In the genomic region with DNA sequence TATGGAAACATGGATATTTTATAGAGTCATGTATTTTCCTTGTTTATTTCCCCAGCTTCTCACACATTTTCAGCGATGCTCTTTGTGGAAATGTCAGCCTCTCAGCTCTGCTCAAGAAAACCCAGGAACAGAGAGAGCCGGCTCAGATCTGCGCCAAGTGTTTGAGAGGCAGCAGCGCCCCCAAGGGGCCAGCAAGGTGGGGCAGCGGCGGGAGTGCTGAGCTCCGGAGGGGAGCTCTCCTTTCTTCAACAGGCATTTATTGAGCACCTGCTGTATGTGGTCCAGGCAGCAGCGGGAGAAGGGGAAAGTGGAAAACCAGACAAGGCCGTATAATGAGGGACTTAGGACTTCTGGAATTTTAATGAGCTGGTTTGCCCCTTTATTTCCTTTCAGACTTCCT, we compare ENCODE assay signal across 8 cellular contexts.
A peak's percentile ranks its signal among the peaks of the same experiment; 100 is the strongest.
DNase-seq lines count a peak whose midpoint lies in the region.
"Had no signal": no experiment of that assay in that cellular context is flagged by ENCODE, and none has a peak within 500 bp of the region (broad histone marks: within the 10 kb centered on the region; RNA-seq: fewer than 3 reads in every experiment).

No MANE protein-coding gene starts in this region.

- H3K27me3 Mint-ChIP-seq in activated CD4-positive, alpha-beta memory T cell treated with anti-CD3 and anti-CD28 coated beads for 36 hours, result peaks cover 6% of the 10 kb centered on the region

- H3K4me3 Mint-ChIP-seq in activated CD4-positive, alpha-beta memory T cell treated with anti-CD3 and anti-CD28 coated beads for 36 hours, result no peak overlapping the region

- H3K9me3 Mint-ChIP-seq in activated CD4-positive, alpha-beta memory T cell treated with anti-CD3 and anti-CD28 coated beads for 36 hours, result no peaks in the 10 kb centered on the region

- no peaks in the 10 kb centered on the region for H3K9me3 ChIP-seq in KOPT-K1 (ENCODE audit: insufficient read depth, low read length, poor library complexity, severe bottlenecking)
- no peaks in the 10 kb centered on the region for H3K9me3 ChIP-seq in iPS DF 6.9 (ENCODE audit: control insufficient read depth, insufficient read depth, low read length)
- H3K9me3 ChIP-seq: left lung had no signal

- DNase-seq in activated CD4-positive, alpha-beta memory T cell treated with anti-CD3 and anti-CD28 coated beads for 36 hours, result peak; percentile 71
- DNase-seq in iPS DF 6.9 (ENCODE audit: low read depth, low spot score) (peak; percentile 43), DMS79 treated with DMSO at 0.1 percent for 48 hours (lab: John Stamatoyannopoulos, UW) (no peak), NCI-H510A (lab: John Stamatoyannopoulos, UW) (no peak), NCI-H187 treated with DMSO at 0.1 percent for 48 hours (lab: John Stamatoyannopoulos, UW) (no peak)
- DNase-seq in stimulated activated CD8-positive, alpha-beta memory T cell treated with anti-CD3 and anti-CD28 coated beads, Interleukin-7, amount 100 ng/mL, for 24 hours (ENCODE audit: low read depth), result peak; percentile 22
- DNase-seq: left lung had no signal

- H3K4me3 ChIP-seq in iPS DF 6.9 (ENCODE audit: low read length), result no peak overlapping the region
- H3K4me3 ChIP-seq: left lung had no signal

- intact Hi-C loops in activated CD4-positive, alpha-beta memory T cell treated with anti-CD3 and anti-CD28 coated beads for 36 hours (cut with micrococcal nuclease), result loop anchor here (5.0 kb wide), 1 partner anchor 808 kb away; no protein-coding TSS in a partner anchor

- no peaks in the 10 kb centered on the region for H3K36me3 ChIP-seq in KOPT-K1 (ENCODE audit: insufficient read depth, low read length)
- H3K36me3 ChIP-seq in iPS DF 6.9 (ENCODE audit: control insufficient read depth, insufficient read depth, low read length), result no peaks in the 10 kb centered on the region
- H3K36me3 ChIP-seq: left lung had no signal

- POLR2A ChIA-PET in activated CD4-positive, alpha-beta memory T cell treated with anti-CD3 and anti-CD28 coated beads for 36 hours (lab: Charles Lee), result no interaction called here

- H3K27me3 ChIP-seq in iPS DF 6.9 (ENCODE audit: control insufficient read depth, insufficient read depth, low read length), result no peaks in the 10 kb centered on the region

- H3K27ac Mint-ChIP-seq in activated CD4-positive, alpha-beta memory T cell treated with anti-CD3 and anti-CD28 coated beads for 36 hours, result no peak overlapping the region

- no peaks in the 10 kb centered on the region for H3K4me1 ChIP-seq in iPS DF 6.9 (ENCODE audit: control insufficient read depth, insufficient read depth, low read length)
- H3K4me1 ChIP-seq: left lung had no signal

- WGBS in iPS DF 6.9 (ENCODE audit: insufficient coverage, insufficient read length), result no CpG with 5 or more reads among the region's 9 CpGs

- peaks cover 2% of the 10 kb centered on the region for H3K4me1 Mint-ChIP-seq in activated CD4-positive, alpha-beta memory T cell treated with anti-CD3 and anti-CD28 coated beads for 36 hours (ENCODE audit: low read depth)

- H3K27ac ChIP-seq in KOPT-K1 (ENCODE audit: low read depth, low read length, poor library complexity, severe bottlenecking), result peak overlapping the region; percentile 52
- H3K27ac ChIP-seq in iPS DF 6.9 (ENCODE audit: low read length), result no peak overlapping the region
- H3K27ac ChIP-seq: left lung had no signal

- CTCF ChIA-PET in activated CD4-positive, alpha-beta memory T cell treated with anti-CD3 and anti-CD28 coated beads for 36 hours (lab: Charles Lee), result interaction anchor here (0.8 to 1.9 kb wide), 15 partner anchors 10 to 1367 kb away, joined by 3 to 10 read pairs (median 3); no protein-coding TSS in a partner anchor

- H3K36me3 Mint-ChIP-seq in activated CD4-positive, alpha-beta memory T cell treated with anti-CD3 and anti-CD28 coated beads for 36 hours, result no peaks in the 10 kb centered on the region

Comparison
In these comparisons a context has a peak if more than half of its experiments do, and no peak if none do; other contexts are left out.
1. DNase-seq: peak in activated CD4-positive, alpha-beta memory T cell treated with anti-CD3 and anti-CD28 coated beads for 36 hours (single experiment), iPS DF 6.9 (single experiment) and stimulated activated CD8-positive, alpha-beta memory T cell treated with anti-CD3 and anti-CD28 coated beads, Interleukin-7, amount 100 ng/mL, for 24 hours (single experiment); none in DMS79 treated with DMSO at 0.1 percent for 48 hours (single experiment), NCI-H510A (single experiment) and NCI-H187 treated with DMSO at 0.1 percent for 48 hours (single experiment).